Comparison of ENCODE assay signal across 26 cellular contexts in the genomic region with DNA sequence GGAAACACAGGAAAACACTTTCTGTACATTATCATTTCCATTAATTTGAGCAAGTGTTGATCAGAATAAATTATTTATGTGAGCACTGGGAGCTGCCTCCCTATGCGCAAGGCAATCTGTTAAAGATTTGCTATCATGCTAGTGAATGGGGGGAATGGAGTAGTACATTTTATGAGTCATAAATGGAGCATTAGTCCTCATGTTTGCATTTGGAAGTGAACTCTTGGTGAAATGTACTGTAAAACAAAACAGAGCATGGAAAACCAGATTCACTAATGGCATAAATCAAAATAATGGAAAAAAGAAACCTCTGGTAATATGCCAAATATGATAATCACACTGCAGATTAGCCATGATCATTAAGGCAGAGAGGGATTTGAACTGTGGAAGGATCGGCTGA. TPM values are rescaled to one million over a fixed set of nuclear protein-coding genes. Genes with fewer than 3 reads are reported as not detected.
A peak's percentile ranks its signal among the peaks of the same experiment; 100 is the strongest.
DNase-seq lines count a peak whose midpoint lies in the region; ATAC-seq, FAIRE-seq and TF ChIP-seq lines count a peak whose summit lies in the region.
"Had no signal": no experiment of that assay in that cellular context is flagged by ENCODE, and none has a peak within 500 bp of the region (broad histone marks: within the 10 kb centered on the region; RNA-seq: fewer than 3 reads in every experiment).

No MANE protein-coding gene starts in this region.

- H3K9me3 ChIP-seq in adipocyte (ENCODE audit: control insufficient read depth, low read length), result no peaks in the 10 kb centered on the region
- H3K9me3 ChIP-seq: body of pancreas, Caco-2, Peyer's patch, prostate gland, upper lobe of left lung had no signal

- POLR2A ChIA-PET in MCF 10A (lab: Yijun Ruan, JAX), result interaction anchor here (0.6 kb wide), 1 partner anchor 96 kb away, joined by 3 read pairs; no protein-coding TSS in a partner anchor

- H3K27me3 ChIP-seq in adipocyte (replicated peaks; ENCODE audit: control insufficient read depth, insufficient read depth, low read length), result no peaks in the 10 kb centered on the region
- H3K27me3 ChIP-seq: body of pancreas, Peyer's patch, upper lobe of left lung had no signal

- H3K27me3 Mint-ChIP-seq in activated T-helper 1 cell treated with anti-CD3 and anti-CD28 coated beads, Interleukin-12 subunit alpha, Interleukin-12 subunit beta, Interleukin-2, Interleukin-4 antibody, amounts not matched to agents 30 ng/mL and 10 ng/mL and 1 ng/mL, durations not matched to agents 14 hours and 24 hours and 36 hours (ENCODE audit: insufficient read depth), result no peaks in the 10 kb centered on the region
- H3K27me3 Mint-ChIP-seq in stimulated activated naive B cell treated with anti-CD40 and anti-IgM and Interleukin-4, amounts not matched to agents 10 μg/mL and 1 μg/mL and 100 μg/mL, for 72 hours, result peaks cover 4 to 9% of the 10 kb centered on the region in 2 donors
- H3K27me3 Mint-ChIP-seq in MCF 10A (ENCODE audit: insufficient read depth, unreplicated experiment), result no peaks in the 10 kb centered on the region
- H3K27me3 Mint-ChIP-seq: dendritic cell treated with granulocyte-macrophage colony-stimulating factor and Interleukin-4, amounts not matched to agents 40 ng/mL and 50 ng/mL, for 4 days had no signal

- peaks cover 23% of the 10 kb centered on the region for H3K4me1 ChIP-seq in adipocyte (ENCODE audit: control insufficient read depth, insufficient read depth, low read length)
- H3K4me1 ChIP-seq: prostate gland had no signal

- no peak overlapping the region for H3K4me3 ChIP-seq in adipocyte (ENCODE audit: low read length)
- H3K4me3 ChIP-seq: body of pancreas, Peyer's patch, prostate gland, skin epidermis, upper lobe of left lung had no signal

- no peaks in the 10 kb centered on the region for H3K9me3 Mint-ChIP-seq in activated T-helper 1 cell treated with anti-CD3 and anti-CD28 coated beads, Interleukin-12 subunit alpha, Interleukin-12 subunit beta, Interleukin-2, Interleukin-4 antibody, amounts not matched to agents 30 ng/mL and 10 ng/mL and 1 ng/mL, durations not matched to agents 14 hours and 24 hours and 36 hours
- H3K9me3 Mint-ChIP-seq in stimulated activated naive B cell treated with anti-CD40 and anti-IgM and Interleukin-4, amounts not matched to agents 10 μg/mL and 1 μg/mL and 100 μg/mL, for 72 hours, result no peaks in the 10 kb centered on the region
- no peaks in the 10 kb centered on the region for H3K9me3 Mint-ChIP-seq in MCF 10A (ENCODE audit: unreplicated experiment)
- H3K9me3 Mint-ChIP-seq: activated naive CD4-positive, alpha-beta T cell treated with anti-CD3 and anti-CD28 coated beads for 36 hours; dendritic cell treated with granulocyte-macrophage colony-stimulating factor and Interleukin-4, amounts not matched to agents 40 ng/mL and 50 ng/mL, for 4 days; natural killer cell treated with Interleukin-12 subunit alpha and Interleukin-12 subunit beta and Interleukin-15 and Interleukin-18, amount 100 ng/mL, for 72 hours had no signal

- peak; percentile 62 for FAIRE-seq in H54 (lab: Jason Lieb, UNC)

- no peaks in the 10 kb centered on the region for H3K36me3 ChIP-seq in adipocyte (ENCODE audit: control insufficient read depth, insufficient read depth, low read length, severe bottlenecking)
- H3K36me3 ChIP-seq: Peyer's patch, prostate gland, upper lobe of left lung had no signal

- intact Hi-C loops in activated T-helper 1 cell treated with anti-CD3 and anti-CD28 coated beads, Interleukin-12 subunit alpha, Interleukin-12 subunit beta, Interleukin-2, Interleukin-4 antibody, amounts not matched to agents 30 ng/mL and 10 ng/mL and 1 ng/mL, durations not matched to agents 14 hours and 24 hours and 36 hours (cut with micrococcal nuclease), result no loop called here
- intact Hi-C loops in MCF 10A (cut with micrococcal nuclease), result no loop called here

- ATAC-seq in omental fat pad (ENCODE audit: low FRiP score), result peak; percentile 34
- no peak for ATAC-seq in stimulated activated naive B cell treated with anti-CD40 and anti-IgM and Interleukin-4, amounts not matched to agents 10 μg/mL and 1 μg/mL and 100 μg/mL, for 72 hours (replicated peaks)
- ATAC-seq: activated CD8-positive, alpha-beta T cell treated with anti-CD3 and anti-CD28 coated beads, Interleukin-2, amount 10 ng/mL, durations not matched to agents 7 days and 5 days; body of pancreas; left cardiac atrium; natural killer cell treated with Interleukin-12 subunit alpha and Interleukin-12 subunit beta and Interleukin-15 and Interleukin-18, amount 100 ng/mL, for 72 hours had no signal

- H3K36me3 Mint-ChIP-seq in activated T-helper 1 cell treated with anti-CD3 and anti-CD28 coated beads, Interleukin-12 subunit alpha, Interleukin-12 subunit beta, Interleukin-2, Interleukin-4 antibody, amounts not matched to agents 30 ng/mL and 10 ng/mL and 1 ng/mL, durations not matched to agents 14 hours and 24 hours and 36 hours (ENCODE audit: low read depth), result peaks cover 2% of the 10 kb centered on the region
- H3K36me3 Mint-ChIP-seq in stimulated activated naive B cell treated with anti-CD40 and anti-IgM and Interleukin-4, amounts not matched to agents 10 μg/mL and 1 μg/mL and 100 μg/mL, for 72 hours, result no peaks in the 10 kb centered on the region
- H3K36me3 Mint-ChIP-seq in MCF 10A (ENCODE audit: insufficient read depth, unreplicated experiment), result no peaks in the 10 kb centered on the region
- H3K36me3 Mint-ChIP-seq: natural killer cell treated with Interleukin-12 subunit alpha and Interleukin-12 subunit beta and Interleukin-15 and Interleukin-18, amount 100 ng/mL, for 72 hours had no signal

- no peak overlapping the region for H3K27ac Mint-ChIP-seq in activated T-helper 1 cell treated with anti-CD3 and anti-CD28 coated beads, Interleukin-12 subunit alpha, Interleukin-12 subunit beta, Interleukin-2, Interleukin-4 antibody, amounts not matched to agents 30 ng/mL and 10 ng/mL and 1 ng/mL, durations not matched to agents 14 hours and 24 hours and 36 hours
- no peak overlapping the region for H3K27ac Mint-ChIP-seq in stimulated activated naive B cell treated with anti-CD40 and anti-IgM and Interleukin-4, amounts not matched to agents 10 μg/mL and 1 μg/mL and 100 μg/mL, for 72 hours
- no peak overlapping the region for H3K27ac Mint-ChIP-seq in MCF 10A (ENCODE audit: low read depth, unreplicated experiment)
- H3K27ac Mint-ChIP-seq: activated CD8-positive, alpha-beta T cell treated with anti-CD3 and anti-CD28 coated beads, Interleukin-2, amount 10 ng/mL, durations not matched to agents 7 days and 5 days; activated naive CD4-positive, alpha-beta T cell treated with anti-CD3 and anti-CD28 coated beads for 36 hours; activated T-cell treated with anti-CD3 and anti-CD28 coated beads, Interleukin-2, amount 50 U/mL, for 24 hours; B cell; dendritic cell treated with granulocyte-macrophage colony-stimulating factor and Interleukin-4, amounts not matched to agents 40 ng/mL and 50 ng/mL, for 4 days; natural killer cell treated with Interleukin-12 subunit alpha and Interleukin-12 subunit beta and Interleukin-15 and Interleukin-18, amount 100 ng/mL, for 72 hours had no signal

- H3K4me1 Mint-ChIP-seq in activated T-helper 1 cell treated with anti-CD3 and anti-CD28 coated beads, Interleukin-12 subunit alpha, Interleukin-12 subunit beta, Interleukin-2, Interleukin-4 antibody, amounts not matched to agents 30 ng/mL and 10 ng/mL and 1 ng/mL, durations not matched to agents 14 hours and 24 hours and 36 hours (ENCODE audit: low read depth), result peaks cover 47% of the 10 kb centered on the region
- peaks cover 5 to 19% of the 10 kb centered on the region in 2 donors for H3K4me1 Mint-ChIP-seq in stimulated activated naive B cell treated with anti-CD40 and anti-IgM and Interleukin-4, amounts not matched to agents 10 μg/mL and 1 μg/mL and 100 μg/mL, for 72 hours
- peaks cover 20% of the 10 kb centered on the region for H3K4me1 Mint-ChIP-seq in MCF 10A (ENCODE audit: insufficient read depth, unreplicated experiment)
- H3K4me1 Mint-ChIP-seq: B cell had no signal

- no peak for TF ChIP-seq POLR2A in H54 (IDR thresholded peaks at IDR 0.05; ENCODE audit: low read depth, low read length)

- no peak for DNase-seq in H54 (ENCODE audit: insufficient read length, low spot score)
- DNase-seq in adipocyte (ENCODE audit: low read depth), result peak; percentile 39
- peak; percentile 42 for DNase-seq in fibroblast of peridontal ligament (ENCODE audit: extremely low read depth)
- DNase-seq in omental fat pad (ENCODE audit: low spot score), result no peak
- no peak for DNase-seq in activated T-helper 1 cell treated with anti-CD3 and anti-CD28 coated beads, Interleukin-12 subunit alpha, Interleukin-12 subunit beta, Interleukin-2, Interleukin-4 antibody, amounts not matched to agents 30 ng/mL and 10 ng/mL and 1 ng/mL, durations not matched to agents 14 hours and 24 hours and 36 hours (ENCODE audit: low spot score)
- no peak for DNase-seq in stimulated activated naive B cell treated with anti-CD40 and anti-IgM and Interleukin-4, amounts not matched to agents 10 μg/mL and 1 μg/mL and 100 μg/mL, for 72 hours
- DNase-seq in ecto neural progenitor cell (ENCODE audit: low spot score), result no peak
- no peak for DNase-seq in MCF 10A (ENCODE audit: unreplicated experiment)
- DNase-seq: activated CD8-positive, alpha-beta T cell treated with anti-CD3 and anti-CD28 coated beads, Interleukin-2, amount 10 ng/mL, durations not matched to agents 7 days and 5 days; activated naive CD4-positive, alpha-beta T cell treated with anti-CD3 and anti-CD28 coated beads for 36 hours; activated T-cell treated with anti-CD3 and anti-CD28 coated beads, Interleukin-2, amount 50 U/mL, for 24 hours; body of pancreas; Caco-2; erythroblast; hypothalamus; left cardiac atrium; NCI-H1694 treated with DMSO at 0.1 percent for 48 hours; NCI-H226; Peyer's patch; stimulated activated CD4-positive, alpha-beta T cell treated with anti-CD3 and anti-CD28 coated beads, Interleukin-4, amount 100 ng/mL, for 1 hour had no signal

- BruUV-seq in MCF 10A (replicated peaks; lab: Mats Ljungman, UMichigan), result no TSS peak

- TF ChIP-seq CTCF in omental fat pad (IDR thresholded peaks at IDR 0.05) (no peak), MCF 10A (IDR thresholded peaks at IDR 0.05; ENCODE audit: unreplicated experiment) (no peak)

- H3K4me3 Mint-ChIP-seq in activated T-helper 1 cell treated with anti-CD3 and anti-CD28 coated beads, Interleukin-12 subunit alpha, Interleukin-12 subunit beta, Interleukin-2, Interleukin-4 antibody, amounts not matched to agents 30 ng/mL and 10 ng/mL and 1 ng/mL, durations not matched to agents 14 hours and 24 hours and 36 hours, result no peak overlapping the region
- no peak overlapping the region for H3K4me3 Mint-ChIP-seq in stimulated activated naive B cell treated with anti-CD40 and anti-IgM and Interleukin-4, amounts not matched to agents 10 μg/mL and 1 μg/mL and 100 μg/mL, for 72 hours
- no peak overlapping the region for H3K4me3 Mint-ChIP-seq in MCF 10A (ENCODE audit: unreplicated experiment)
- H3K4me3 Mint-ChIP-seq: activated CD8-positive, alpha-beta T cell treated with anti-CD3 and anti-CD28 coated beads, Interleukin-2, amount 10 ng/mL, durations not matched to agents 7 days and 5 days; activated naive CD4-positive, alpha-beta T cell treated with anti-CD3 and anti-CD28 coated beads for 36 hours; activated T-cell treated with anti-CD3 and anti-CD28 coated beads, Interleukin-2, amount 50 U/mL, for 24 hours; B cell; dendritic cell treated with granulocyte-macrophage colony-stimulating factor and Interleukin-4, amounts not matched to agents 40 ng/mL and 50 ng/mL, for 4 days; natural killer cell treated with Interleukin-12 subunit alpha and Interleukin-12 subunit beta and Interleukin-15 and Interleukin-18, amount 100 ng/mL, for 72 hours had no signal

- CTCF ChIA-PET in MCF 10A (lab: Yijun Ruan, JAX), result interaction anchor here (1.2 kb wide), 1 partner anchor 11 kb away, joined by 3 read pairs; no protein-coding TSS in a partner anchor

- no peak overlapping the region for H3K9ac ChIP-seq in adipocyte (ENCODE audit: low read length)

RNA-seq across cellular contexts. Expression of gene TMC1, which starts 40.5 kb away (rescaled TPM):
- total RNA-seq in omental fat pad, result under 1 TPM in 3 of 4 donors, not detected in 1; 0.12 to 0.56 (median 0.13) TPM
- total RNA-seq in activated T-helper 1 cell treated with anti-CD3 and anti-CD28 coated beads, Interleukin-12 subunit alpha, Interleukin-12 subunit beta, Interleukin-2, Interleukin-4 antibody, amounts not matched to agents 30 ng/mL and 10 ng/mL and 1 ng/mL, durations not matched to agents 14 hours and 24 hours and 36 hours, result not detected in 2 replicates
- total RNA-seq in MCF 10A (2022), result not detected in 2 replicates
- total RNA-seq: activated CD8-positive, alpha-beta T cell treated with anti-CD3 and anti-CD28 coated beads, Interleukin-2, amount 10 ng/mL, durations not matched to agents 7 days and 5 days; activated naive CD4-positive, alpha-beta T cell treated with anti-CD3 and anti-CD28 coated beads for 36 hours; B cell; body of pancreas; Caco-2; natural killer cell treated with Interleukin-12 subunit alpha and Interleukin-12 subunit beta and Interleukin-15 and Interleukin-18, amount 100 ng/mL, for 72 hours; Peyer's patch had no signal

Comparison
In these comparisons a context has a peak if more than half of its experiments do, and no peak if none do; other contexts are left out.
1. DNase-seq: peak in adipocyte (single experiment) and fibroblast of peridontal ligament (single experiment); none in H54 (single experiment), omental fat pad (single experiment), activated T-helper 1 cell treated with anti-CD3 and anti-CD28 coated beads, Interleukin-12 subunit alpha, Interleukin-12 subunit beta, Interleukin-2, Interleukin-4 antibody, amounts not matched to agents 30 ng/mL and 10 ng/mL and 1 ng/mL, durations not matched to agents 14 hours and 24 hours and 36 hours (single experiment), stimulated activated naive B cell treated with anti-CD40 and anti-IgM and Interleukin-4, amounts not matched to agents 10 μg/mL and 1 μg/mL and 100 μg/mL, for 72 hours (single experiment), ecto neural progenitor cell (single experiment) and MCF 10A (single experiment).